ENCODE assay signal across 9 cellular contexts in genomic region chr3:11624161-11624560, GRCh38. TPM values are rescaled to one million over a fixed set of nuclear protein-coding genes. Genes with fewer than 3 reads are reported as not detected.
DNase-seq lines count a peak whose midpoint lies in the region; ATAC-seq and TF ChIP-seq lines count a peak whose summit lies in the region.
"Had no signal": no experiment of that assay in that cellular context is flagged by ENCODE, and none has a peak within 500 bp of the region (broad histone marks: within the 10 kb centered on the region; RNA-seq: fewer than 3 reads in every experiment).

No MANE protein-coding gene starts in this region.

- CTCF ChIA-PET in activated CD8-positive, alpha-beta memory T cell treated with anti-CD3 and anti-CD28 coated beads, Interleukin-2, amount 10 ng/mL, durations not matched to agents 7 days and 5 days (lab: Charles Lee), result interaction anchor here (0.7 to 3.7 kb wide), 5 partner anchors 8 to 194 kb away, joined by 3 to 18 read pairs (median 4); no protein-coding TSS in a partner anchor

- H3K9me3 Mint-ChIP-seq in activated CD8-positive, alpha-beta memory T cell treated with anti-CD3 and anti-CD28 coated beads, Interleukin-2, amount 10 ng/mL, durations not matched to agents 7 days and 5 days (ENCODE audit: low read depth), result peaks cover 4% of the 10 kb centered on the region

- H3K4me1 Mint-ChIP-seq in activated CD8-positive, alpha-beta memory T cell treated with anti-CD3 and anti-CD28 coated beads, Interleukin-2, amount 10 ng/mL, durations not matched to agents 7 days and 5 days, result peaks cover 77% of the 10 kb centered on the region

- ATAC-seq in HG03520 (IDR thresholded peaks at IDR 0.05; ENCODE audit: unreplicated experiment) (peak; percentile 56), GM21390 (IDR thresholded peaks at IDR 0.05; ENCODE audit: unreplicated experiment) (no peak)
- peak; percentile 90 for ATAC-seq in activated CD8-positive, alpha-beta memory T cell treated with anti-CD3 and anti-CD28 coated beads, Interleukin-2, amount 10 ng/mL, durations not matched to agents 7 days and 5 days

- H3K4me3 ChIP-seq in fibroblast of mammary gland (ENCODE audit: control insufficient read depth, low read depth, low read length), result no peak overlapping the region
- H3K4me3 ChIP-seq: SK-N-MC had no signal

- H3K36me3 Mint-ChIP-seq in activated CD8-positive, alpha-beta memory T cell treated with anti-CD3 and anti-CD28 coated beads, Interleukin-2, amount 10 ng/mL, durations not matched to agents 7 days and 5 days, result peaks cover 59% of the 10 kb centered on the region

- peak overlapping the region; percentile 92 for H3K27ac Mint-ChIP-seq in activated CD8-positive, alpha-beta memory T cell treated with anti-CD3 and anti-CD28 coated beads, Interleukin-2, amount 10 ng/mL, durations not matched to agents 7 days and 5 days

- H3K27me3 Mint-ChIP-seq in activated CD8-positive, alpha-beta memory T cell treated with anti-CD3 and anti-CD28 coated beads, Interleukin-2, amount 10 ng/mL, durations not matched to agents 7 days and 5 days, result no peaks in the 10 kb centered on the region

- TF ChIP-seq CTCF in fibroblast of mammary gland (conservative IDR thresholded peaks at IDR 0.05; ENCODE audit: control insufficient read depth, insufficient read depth, low read depth, low read length), result no peak

- DNase-seq in activated CD8-positive, alpha-beta memory T cell treated with anti-CD3 and anti-CD28 coated beads, Interleukin-2, amount 10 ng/mL, durations not matched to agents 7 days and 5 days, result peak; percentile 90
- DNase-seq in fibroblast of mammary gland (ENCODE audit: low read depth) (peak; percentile 76), putamen (ENCODE audit: low spot score) (no peak), HuH-7.5 (ENCODE audit: low spot score) (no peak), NCI-H2081 (lab: John Stamatoyannopoulos, UW) (no peak)
- peak; percentile 37 for DNase-seq in stimulated activated CD8-positive, alpha-beta memory T cell treated with anti-CD3 and anti-CD28 coated beads, Interleukin-4, amount 100 ng/mL, for 24 hours (ENCODE audit: low read depth)

- peak overlapping the region; percentile 67 for H3K4me3 Mint-ChIP-seq in activated CD8-positive, alpha-beta memory T cell treated with anti-CD3 and anti-CD28 coated beads, Interleukin-2, amount 10 ng/mL, durations not matched to agents 7 days and 5 days

RNA-seq across cellular contexts. Expression of gene VGLL4, which starts 19.6 kb away (rescaled TPM):
- 10 to 100 TPM; 45.3 to 53.2 TPM for total RNA-seq in activated CD8-positive, alpha-beta memory T cell treated with anti-CD3 and anti-CD28 coated beads, Interleukin-2, amount 10 ng/mL, durations not matched to agents 7 days and 5 days

Comparison
In these comparisons a context has a peak if more than half of its experiments do, and no peak if none do; other contexts are left out.
1. DNase-seq: peak in activated CD8-positive, alpha-beta memory T cell treated with anti-CD3 and anti-CD28 coated beads, Interleukin-2, amount 10 ng/mL, durations not matched to agents 7 days and 5 days (single experiment), fibroblast of mammary gland (single experiment) and stimulated activated CD8-positive, alpha-beta memory T cell treated with anti-CD3 and anti-CD28 coated beads, Interleukin-4, amount 100 ng/mL, for 24 hours (single experiment); none in putamen (single experiment), HuH-7.5 (single experiment) and NCI-H2081 (0 of 2).